Comparison of ENCODE assay signal across 8 cellular contexts in the genomic region with DNA sequence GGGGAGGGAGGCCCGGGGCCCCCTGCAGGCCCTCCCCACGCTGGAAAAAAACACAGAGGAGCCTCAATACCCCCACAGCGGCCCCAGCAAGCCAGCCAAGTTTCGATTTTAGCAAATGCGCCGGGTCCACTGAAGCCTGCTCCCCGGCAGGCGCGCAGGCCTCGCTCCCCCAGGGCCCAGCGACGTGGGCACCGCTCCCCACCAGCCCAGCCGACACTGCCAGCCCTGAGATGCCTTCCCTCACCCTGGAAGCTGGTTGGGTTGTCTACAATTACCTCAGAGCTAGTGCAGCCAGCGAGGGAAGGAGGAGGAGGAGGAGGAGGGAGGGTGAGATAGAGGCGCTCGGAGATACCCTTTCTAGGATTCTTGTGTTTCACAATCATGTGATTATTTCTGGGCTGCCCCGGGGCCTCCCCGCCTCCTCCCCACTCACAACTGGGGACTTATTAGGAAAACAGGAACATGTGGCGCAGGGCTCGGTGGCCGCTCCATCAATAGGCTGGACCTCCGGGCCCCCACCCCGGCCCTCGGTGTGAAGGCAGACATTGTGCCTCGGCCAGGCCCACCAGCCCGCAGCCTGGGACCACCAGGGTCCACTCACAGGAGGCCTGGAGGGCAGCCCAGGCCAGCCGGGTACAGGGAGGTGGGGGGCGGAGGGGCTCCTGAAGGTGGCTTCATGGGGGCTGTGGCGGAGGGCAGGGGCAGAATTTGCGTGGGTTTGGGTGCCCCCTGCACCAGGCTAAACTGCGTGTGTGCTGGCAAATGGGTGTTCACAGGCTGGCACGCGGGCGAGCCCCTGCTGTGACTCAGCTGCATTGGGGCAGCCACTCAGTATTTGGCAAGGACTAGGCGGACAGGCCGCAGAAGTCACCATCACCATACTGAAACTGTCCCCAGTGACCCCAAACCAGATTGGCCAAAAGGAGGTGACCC.
A peak's percentile ranks its signal among the peaks of the same experiment; 100 is the strongest.
DNase-seq lines count a peak whose midpoint lies in the region; ATAC-seq lines count a peak whose summit lies in the region.

No MANE protein-coding gene starts in this region.

- H3K27ac ChIP-seq in BLaER1, result peak overlapping the region; percentile 72

- H3K9ac ChIP-seq in BLaER1 (peak overlapping the region; percentile 67; the same call in 1 of the 2 replicates), adipocyte (ENCODE audit: low read length) (peak overlapping the region; percentile 41)

- H3K36me3 ChIP-seq in BLaER1 (peaks cover 58% of the 10 kb centered on the region), adipocyte (ENCODE audit: control insufficient read depth, insufficient read depth, low read length, severe bottlenecking) (peaks cover 21% of the 10 kb centered on the region)

- H3K4me1 ChIP-seq in BLaER1 (peaks cover 69% of the 10 kb centered on the region), adipocyte (ENCODE audit: control insufficient read depth, insufficient read depth, low read length) (peaks cover 28% of the 10 kb centered on the region)

- H3K27me3 ChIP-seq in BLaER1, result no peaks in the 10 kb centered on the region
- no peaks in the 10 kb centered on the region for H3K27me3 ChIP-seq in adipocyte (replicated peaks; ENCODE audit: control insufficient read depth, insufficient read depth, low read length)

- H3K9me3 ChIP-seq in BLaER1 (no peaks in the 10 kb centered on the region), adipocyte (ENCODE audit: control insufficient read depth, low read length) (no peaks in the 10 kb centered on the region)

- peaks cover 98% of the 10 kb centered on the region for H4K20me1 ChIP-seq in BLaER1

- H3K4me2 ChIP-seq in BLaER1, result peak overlapping the region; percentile 99

- peak; percentile 38 for ATAC-seq in GM21717 (IDR thresholded peaks at IDR 0.05; ENCODE audit: unreplicated experiment)

- DNase-seq in SKM-1 treated with dmso at 0.1 percent for 144 hours (lab: John Stamatoyannopoulos, UW; ENCODE audit: unreplicated experiment) (peak; percentile 77), adipocyte (ENCODE audit: low read depth) (peak; percentile 24), hypothalamus (lab: John Stamatoyannopoulos, UW) (peak in 49 of 51 donors; percentile 26 to 87 (median 65)), NCI-H446 treated with DMSO at 0.1 percent for 48 hours (lab: John Stamatoyannopoulos, UW) (no peak), NCI-H748 treated with DMSO at 0.1 percent for 48 hours (lab: John Stamatoyannopoulos, UW) (no peak)
- DNase-seq in stimulated activated CD4-positive, alpha-beta T cell treated with anti-CD3 and anti-CD28 coated beads, Interleukin-4, amount 100 ng/mL, for 1 hour, result peak; percentile 55

- H3K4me3 ChIP-seq in BLaER1 (peak overlapping the region; percentile 59), adipocyte (ENCODE audit: low read length) (peak overlapping the region; percentile 47)

Comparison
In these comparisons a context has a peak if more than half of its experiments do, and no peak if none do; other contexts are left out.
1. DNase-seq: peak in SKM-1 treated with dmso at 0.1 percent for 144 hours (single experiment), adipocyte (single experiment), hypothalamus (49 of 51) and stimulated activated CD4-positive, alpha-beta T cell treated with anti-CD3 and anti-CD28 coated beads, Interleukin-4, amount 100 ng/mL, for 1 hour (single experiment); none in NCI-H446 treated with DMSO at 0.1 percent for 48 hours (single experiment) and NCI-H748 treated with DMSO at 0.1 percent for 48 hours (single experiment).